In genomic region chr3:30643763-30644462, GRCh38 we compare ENCODE assay signal across 8 cellular contexts. TPM values are rescaled to one million over a fixed set of nuclear protein-coding genes. Genes with fewer than 3 reads are reported as not detected.
A peak's percentile ranks its signal among the peaks of the same experiment; 100 is the strongest.
DNase-seq lines count a peak whose midpoint lies in the region; ATAC-seq, FAIRE-seq and TF ChIP-seq lines count a peak whose summit lies in the region.

No MANE protein-coding gene starts in this region.

- no peak for TF ChIP-seq POLR2A in esophagus muscularis mucosa (IDR thresholded peaks at IDR 0.05; ENCODE audit: low read depth)
- TF ChIP-seq POLR2A in GM12891 (IDR thresholded peaks at IDR 0.05; ENCODE audit: low read depth, low read length) = no peak

- no peak for TF ChIP-seq CTCF in esophagus muscularis mucosa (IDR thresholded peaks at IDR 0.05)

- H3K4me3 ChIP-seq in esophagus muscularis mucosa = no peak overlapping the region

- no peaks in the 10 kb centered on the region for H3K9me3 ChIP-seq in esophagus muscularis mucosa

- peak overlapping the region; percentile 74 to 77 (median 76) for H3K27ac ChIP-seq in esophagus muscularis mucosa (replicated peaks in 1 of 4)

- FAIRE-seq in GM12891 (lab: Jason Lieb, UNC) = no peak

- peaks cover 24 to 43% (median 33%) of the 10 kb centered on the region in 4 donors for H3K36me3 ChIP-seq in esophagus muscularis mucosa

- peak; percentile 39 to 56 for DNase-seq in activated CD4-positive, alpha-beta T cell treated with anti-CD3 and anti-CD28 coated beads for 4 hours
- DNase-seq in esophagus muscularis mucosa (ENCODE audit: extremely low spot score) = no peak
- DNase-seq in stimulated activated CD4-positive, alpha-beta T cell treated with anti-CD3 and anti-CD28 coated beads, Interleukin-1b, Interleukin-23, amount 100 ng/mL, for 48 hours = peak; percentile 74
- no peak for DNase-seq in NCI-H2081 treated with DMSO at 0.1 percent for 48 hours (lab: John Stamatoyannopoulos, UW)
- DNase-seq in midbrain (lab: John Stamatoyannopoulos, UW) = no peak
- DNase-seq in GM12891 (ENCODE audit: insufficient read length, low spot score) = no peak

- 85% methylated on average over 7 of the region's 7 CpGs for WGBS in esophagus muscularis mucosa

- H3K27me3 ChIP-seq in esophagus muscularis mucosa = no peaks in the 10 kb centered on the region

- H3K4me1 ChIP-seq in esophagus muscularis mucosa = peaks cover 74 to 100% (median 94%) of the 10 kb centered on the region in 4 donors

- peak; percentile 24 for ATAC-seq in GM18498 (IDR thresholded peaks at IDR 0.05; ENCODE audit: unreplicated experiment)
- no peak for ATAC-seq in HG02970 (IDR thresholded peaks at IDR 0.05; ENCODE audit: low FRiP score, unreplicated experiment)

- TF ChIP-seq EP300 in esophagus muscularis mucosa (IDR thresholded peaks at IDR 0.05) = no peak

- intact Hi-C loops in esophagus muscularis mucosa (cut with DNase I) = no loop called here

TF ChIP-seq in GM12891, 5 proteins besides CTCF, POLR2A, EP300 and RAD21:
- no peak for TF ChIP-seq SPI1 (IDR thresholded peaks at IDR 0.05; ENCODE audit: low read depth, low read length)
- no peak for TF ChIP-seq POU2F2 (IDR thresholded peaks at IDR 0.05; ENCODE audit: low read depth, low read length)
- TF ChIP-seq PAX5 (IDR thresholded peaks at IDR 0.05; ENCODE audit: insufficient read depth, low read length, severe bottlenecking) = no peak
- TF ChIP-seq POLR2AphosphoS5 (IDR thresholded peaks at IDR 0.05; ENCODE audit: low read depth, low read length) = no peak
- TF ChIP-seq TAF1 (IDR thresholded peaks at IDR 0.05; ENCODE audit: low read depth, low read length) = no peak

RNA-seq across cellular contexts. Expression of gene TGFBR2, which starts 37.5 kb away (rescaled TPM):
- 100 to 1,000 TPM; 202 to 292 (median 261) TPM for total RNA-seq in esophagus muscularis mucosa
- polyA plus RNA-seq in GM12891 (2012; ENCODE audit: low read depth, missing spikeins) = 0.08 TPM

Comparison
In these comparisons a context has a peak if more than half of its experiments do, and no peak if none do; other contexts are left out.
1. DNase-seq: peak in activated CD4-positive, alpha-beta T cell treated with anti-CD3 and anti-CD28 coated beads for 4 hours (2 of 2) and stimulated activated CD4-positive, alpha-beta T cell treated with anti-CD3 and anti-CD28 coated beads, Interleukin-1b, Interleukin-23, amount 100 ng/mL, for 48 hours (single experiment); none in esophagus muscularis mucosa (single experiment), NCI-H2081 treated with DMSO at 0.1 percent for 48 hours (single experiment), midbrain (single experiment) and GM12891 (single experiment).